ENCODE assay signal across 24 cellular contexts in the genomic region with DNA sequence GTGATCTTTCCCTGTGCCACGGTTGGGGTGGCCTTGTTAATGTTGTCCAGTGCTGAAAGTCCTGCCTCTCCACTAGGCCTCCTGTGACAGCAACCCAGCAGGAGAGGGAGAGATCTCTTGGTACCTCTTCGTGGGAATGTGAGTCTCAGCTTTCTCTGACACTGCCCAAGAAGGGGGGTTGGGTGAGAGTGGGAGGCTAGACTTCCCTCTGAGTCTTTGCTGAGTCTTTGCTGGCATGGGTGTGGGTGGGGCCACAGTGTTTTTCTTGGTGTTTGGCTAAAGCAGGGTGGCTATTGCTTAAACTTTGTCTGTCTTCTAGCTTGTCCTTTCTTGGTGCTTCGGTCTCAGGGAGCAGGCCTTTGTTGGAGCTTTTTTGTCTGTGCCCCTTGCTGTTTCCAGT.
DNase-seq lines count a peak whose midpoint lies in the region; ATAC-seq, FAIRE-seq and TF ChIP-seq lines count a peak whose summit lies in the region.
"Had no signal": no experiment of that assay in that cellular context is flagged by ENCODE, and none has a peak within 500 bp of the region (broad histone marks: within the 10 kb centered on the region; RNA-seq: fewer than 3 reads in every experiment).

No MANE protein-coding gene starts in this region.

- no peaks in the 10 kb centered on the region for H3K79me1 ChIP-seq in mesenchymal stem cell (replicated peaks; ENCODE audit: low read length, poor library complexity, severe bottlenecking)

- H2BK5ac ChIP-seq in mesenchymal stem cell (ENCODE audit: low read depth, low read length, poor library complexity, severe bottlenecking), result no peak overlapping the region

- peak overlapping the region in 1 of 2 experiments; percentile 42 for H3K23ac ChIP-seq in mesenchymal stem cell (ENCODE audit: low read length in 2 of 2)

- TF ChIP-seq CTCF in HEK293 (tag by site-specific recombination; IDR thresholded peaks at IDR 0.05), result no peak
- TF ChIP-seq CTCF in astrocyte (IDR thresholded peaks at IDR 0.05; ENCODE audit: insufficient read depth, low read depth, low read length), result no peak
- no peak for TF ChIP-seq CTCF in GM13976 (IDR thresholded peaks at IDR 0.05; ENCODE audit: borderline replicate concordance, control extremely low read depth, extremely low read depth, insufficient read depth, missing control alignments)

- no peak overlapping the region for H3K4ac ChIP-seq in mesenchymal stem cell (ENCODE audit: low read depth in 1 of 2, low read length in 2 of 2)

- no peak overlapping the region for H2BK120ac ChIP-seq in mesenchymal stem cell (ENCODE audit: low read depth, low read length)

- H2BK12ac ChIP-seq in mesenchymal stem cell (ENCODE audit: low read length in 2 of 2), result no peak overlapping the region

- in situ Hi-C loops in GM13976 (cut with MboI; ENCODE audit: low sequenced_read_pairs, unreplicated experiment), result no loop called here

- no peaks in the 10 kb centered on the region for H4K20me1 ChIP-seq in astrocyte (ENCODE audit: insufficient read depth, low read length)

- no peak overlapping the region for H3K14ac ChIP-seq in mesenchymal stem cell (ENCODE audit: low read length in 2 of 2)

- H2BK15ac ChIP-seq in mesenchymal stem cell (ENCODE audit: low read depth, poor library complexity, severe bottlenecking), result no peak overlapping the region

- H3K79me2 ChIP-seq in astrocyte (ENCODE audit: insufficient read depth, low read length), result no peaks in the 10 kb centered on the region

- H3K36me3 Mint-ChIP-seq in astrocyte (ENCODE audit: low read depth, unreplicated experiment), result no peaks in the 10 kb centered on the region
- no peaks in the 10 kb centered on the region for H3K36me3 Mint-ChIP-seq in stimulated activated effector memory CD8-positive, alpha-beta T cell treated with anti-CD3 and anti-CD28 coated beads, Interleukin-12 subunit alpha, Interleukin-12 subunit beta, amount 100 ng/mL, for 72 hours
- H3K36me3 Mint-ChIP-seq: CD4-positive, CD25-positive, alpha-beta regulatory T cell had no signal

- H3K36me3 ChIP-seq in HEK293 (ENCODE audit: control insufficient read depth in 2 of 2, insufficient read depth in 1 of 2, low read length in 2 of 2), result no peaks in the 10 kb centered on the region
- H3K36me3 ChIP-seq in astrocyte (ENCODE audit: insufficient read depth, low read length), result no peaks in the 10 kb centered on the region
- no peaks in the 10 kb centered on the region for H3K36me3 ChIP-seq in mesenchymal stem cell (ENCODE audit: control insufficient read depth in 1 of 2, insufficient read depth in 2 of 2, low read depth in 1 of 2, low read length in 2 of 2)
- H3K36me3 ChIP-seq: BE2C, MG63 had no signal

- POLR2A ChIA-PET in HEK293 (lab: Yijun Ruan, JAX), result no interaction called here

- H3K4me1 ChIP-seq in HEK293 (ENCODE audit: control insufficient read depth, insufficient read depth, low read length) (no peaks in the 10 kb centered on the region), astrocyte (ENCODE audit: insufficient read depth, low read length) (no peaks in the 10 kb centered on the region), mesenchymal stem cell (ENCODE audit: control insufficient read depth, insufficient read depth, low read depth, low read length) (no peaks in the 10 kb centered on the region)

- no peaks in the 10 kb centered on the region for H3K27me3 Mint-ChIP-seq in astrocyte (ENCODE audit: low read depth, unreplicated experiment)
- H3K27me3 Mint-ChIP-seq: CD4-positive, CD25-positive, alpha-beta regulatory T cell had no signal

- H2AK5ac ChIP-seq in mesenchymal stem cell (ENCODE audit: low read length, severe bottlenecking), result no peak overlapping the region

- no peak overlapping the region for H3K27ac ChIP-seq in HEK293 (ENCODE audit: extremely low read depth, low read depth, low read length)
- no peak overlapping the region for H3K27ac ChIP-seq in astrocyte (ENCODE audit: low read depth, low read length)
- no peak overlapping the region for H3K27ac ChIP-seq in mesenchymal stem cell (ENCODE audit: low read length, poor library complexity, severe bottlenecking)
- H3K27ac ChIP-seq: A549 had no signal

- peaks cover 12% of the 10 kb centered on the region for H3K4me1 Mint-ChIP-seq in astrocyte (ENCODE audit: low read depth, unreplicated experiment)
- no peaks in the 10 kb centered on the region for H3K4me1 Mint-ChIP-seq in stimulated activated effector memory CD8-positive, alpha-beta T cell treated with anti-CD3 and anti-CD28 coated beads, Interleukin-12 subunit alpha, Interleukin-12 subunit beta, amount 100 ng/mL, for 72 hours
- H3K4me1 Mint-ChIP-seq: CD4-positive, CD25-positive, alpha-beta regulatory T cell had no signal

- no peak overlapping the region for H3K18ac ChIP-seq in mesenchymal stem cell (ENCODE audit: low read depth in 1 of 2, low read length in 2 of 2)

- no peak overlapping the region for H3K9ac ChIP-seq in astrocyte (ENCODE audit: low read length)
- H3K9ac ChIP-seq in mesenchymal stem cell (ENCODE audit: low read length), result no peak overlapping the region

- no peak for FAIRE-seq in astrocyte (lab: Jason Lieb, UNC)
- FAIRE-seq: A549, GM12891, H1, K562 had no signal

- H3K4me2 ChIP-seq in astrocyte (ENCODE audit: low read length) (no peak overlapping the region), mesenchymal stem cell (ENCODE audit: low read length, poor library complexity, severe bottlenecking) (no peak overlapping the region)
- H3K4me2 ChIP-seq: A549 had no signal

- no peaks in the 10 kb centered on the region for H3K9me3 Mint-ChIP-seq in astrocyte (ENCODE audit: unreplicated experiment)
- no peaks in the 10 kb centered on the region for H3K9me3 Mint-ChIP-seq in stimulated activated effector memory CD8-positive, alpha-beta T cell treated with anti-CD3 and anti-CD28 coated beads, Interleukin-12 subunit alpha, Interleukin-12 subunit beta, amount 100 ng/mL, for 72 hours

- H3K27ac Mint-ChIP-seq in astrocyte (ENCODE audit: unreplicated experiment), result peak overlapping the region; percentile 78
- no peak overlapping the region for H3K27ac Mint-ChIP-seq in stimulated activated effector memory CD8-positive, alpha-beta T cell treated with anti-CD3 and anti-CD28 coated beads, Interleukin-12 subunit alpha, Interleukin-12 subunit beta, amount 100 ng/mL, for 72 hours
- H3K27ac Mint-ChIP-seq: CD4-positive, CD25-positive, alpha-beta regulatory T cell had no signal

- CTCF ChIA-PET in HEK293 (lab: Yijun Ruan, JAX), result interaction anchor here (0.6 to 2.2 kb wide), 4 partner anchors 11 to 45 kb away, joined by 3 to 10 read pairs (median 5); no protein-coding TSS in a partner anchor

- H2AFZ ChIP-seq in astrocyte (ENCODE audit: low read depth, low read length), result no peak overlapping the region
- peak overlapping the region; percentile 15 for H2AFZ ChIP-seq in mesenchymal stem cell (ENCODE audit: low read depth, low read length)

- peak; percentile 19 for ATAC-seq in stimulated activated effector memory CD8-positive, alpha-beta T cell treated with anti-CD3 and anti-CD28 coated beads, Interleukin-12 subunit alpha, Interleukin-12 subunit beta, amount 100 ng/mL, for 72 hours
- ATAC-seq: A549, K562, Panc1 had no signal

- H3K9me3 ChIP-seq in HEK293 (ENCODE audit: control insufficient read depth, insufficient read depth, low read depth, low read length) (no peaks in the 10 kb centered on the region), astrocyte (ENCODE audit: insufficient read depth, low read depth, low read length) (no peaks in the 10 kb centered on the region), mesenchymal stem cell (ENCODE audit: control insufficient read depth, low read length) (no peaks in the 10 kb centered on the region)
- H3K9me3 ChIP-seq: A549, BE2C, MG63 had no signal

- H4K8ac ChIP-seq in mesenchymal stem cell (ENCODE audit: low read length), result no peak overlapping the region

- H3K4me3 ChIP-seq in HEK293 (ENCODE audit: low read depth, low read length), result no peak overlapping the region
- H3K4me3 ChIP-seq in astrocyte (ENCODE audit: insufficient read depth, low read depth, low read length), result no peak overlapping the region
- H3K4me3 ChIP-seq in mesenchymal stem cell (ENCODE audit: insufficient read depth in 1 of 2, low read depth in 1 of 2, low read length in 2 of 2), result no peak overlapping the region
- H3K4me3 ChIP-seq: A549, K562, MG63 had no signal

- no peaks in the 10 kb centered on the region for H3K27me3 ChIP-seq in astrocyte (ENCODE audit: insufficient read depth, low read length)
- no peaks in the 10 kb centered on the region for H3K27me3 ChIP-seq in mesenchymal stem cell (ENCODE audit: control insufficient read depth in 1 of 2, insufficient read depth in 1 of 2, low read length in 2 of 2)
- H3K27me3 ChIP-seq: BE2C, MG63 had no signal

- H4K91ac ChIP-seq in mesenchymal stem cell (ENCODE audit: low read length), result no peak overlapping the region

- H3K4me3 Mint-ChIP-seq in astrocyte (ENCODE audit: unreplicated experiment), result no peak overlapping the region
- no peak overlapping the region for H3K4me3 Mint-ChIP-seq in stimulated activated effector memory CD8-positive, alpha-beta T cell treated with anti-CD3 and anti-CD28 coated beads, Interleukin-12 subunit alpha, Interleukin-12 subunit beta, amount 100 ng/mL, for 72 hours
- H3K4me3 Mint-ChIP-seq: CD4-positive, CD25-positive, alpha-beta regulatory T cell had no signal

- DNase-seq in astrocyte (ENCODE audit: low read depth) (no peak), mesenchymal stem cell (no peak), GF-D8 (lab: John Stamatoyannopoulos, UW) (no peak), GM13976 (ENCODE audit: low spot score) (no peak), nucleus accumbens (lab: John Stamatoyannopoulos, UW) (no peak), HUDEP-2 (lab: John Stamatoyannopoulos, UW; ENCODE audit: unreplicated experiment in 76 of 76) (no peak)
- no peak for DNase-seq in stimulated activated effector memory CD8-positive, alpha-beta T cell treated with anti-CD3 and anti-CD28 coated beads, Interleukin-12 subunit alpha, Interleukin-12 subunit beta, amount 100 ng/mL, for 72 hours (ENCODE audit: low spot score in 2 of 2)
- DNase-seq: BE2C; CD4-positive, CD25-positive, alpha-beta regulatory T cell; DND-41; MG63; NCI-H1417; NCI-H1694 treated with DMSO at 0.1 percent for 48 hours; NCI-H2081 treated with DMSO at 0.1 percent for 48 hours; NCI-H2171 treated with DMSO at 0.1 percent for 48 hours; NCI-H524 treated with DMSO at 0.1 percent for 48 hours; NCI-H82; SIG-M5 had no signal

- WGBS in mesenchymal stem cell, result 75% methylated on average over 3 of the region's 3 CpGs

TF ChIP-seq in HEK293, 187 proteins besides CTCF, POLR2A, EP300 and RAD21 (continues in another document):
- peak; percentile 52 for TF ChIP-seq ZFHX2 (tag by site-specific recombination; conservative IDR thresholded peaks at IDR 0.05)
- peak; percentile 74; the same call in 1 of the 2 replicates for TF ChIP-seq ZIC2 (tag by site-specific recombination; IDR thresholded peaks at IDR 0.05)
